Comparison of ENCODE assay signal across 1 cellular context in the genomic region with DNA sequence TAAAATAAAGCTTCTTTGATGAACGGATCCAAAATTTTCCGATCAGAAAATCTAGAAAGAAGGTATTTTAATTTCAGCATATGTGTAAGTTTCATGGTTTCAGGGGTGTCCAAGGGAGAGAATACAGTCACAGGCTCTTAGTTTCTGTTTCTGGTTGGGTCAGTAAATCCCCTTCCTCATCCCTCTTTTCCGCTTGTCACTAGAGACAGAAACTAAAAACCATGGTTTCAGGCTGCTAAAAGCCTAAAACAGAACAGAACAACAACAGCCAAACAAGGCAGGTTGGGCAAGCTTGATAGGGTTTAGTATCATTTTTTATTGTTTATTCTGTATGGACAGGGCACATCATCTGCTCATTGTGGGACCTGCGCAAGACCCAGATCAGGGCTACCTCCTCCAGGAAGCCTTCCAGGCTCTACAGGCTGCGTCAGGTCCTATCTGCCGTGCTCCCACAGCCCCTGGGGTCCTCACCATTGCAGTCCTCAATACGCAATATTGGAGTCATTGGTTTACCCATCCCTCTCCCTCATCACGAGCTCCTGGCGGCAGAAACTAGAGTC.
TF ChIP-seq lines count a peak whose summit lies in the region.

No MANE protein-coding gene starts in this region.

TF ChIP-seq in GM12878, 131 proteins besides CTCF, POLR2A, EP300 and RAD21:
- TF ChIP-seq, protein P1, sequence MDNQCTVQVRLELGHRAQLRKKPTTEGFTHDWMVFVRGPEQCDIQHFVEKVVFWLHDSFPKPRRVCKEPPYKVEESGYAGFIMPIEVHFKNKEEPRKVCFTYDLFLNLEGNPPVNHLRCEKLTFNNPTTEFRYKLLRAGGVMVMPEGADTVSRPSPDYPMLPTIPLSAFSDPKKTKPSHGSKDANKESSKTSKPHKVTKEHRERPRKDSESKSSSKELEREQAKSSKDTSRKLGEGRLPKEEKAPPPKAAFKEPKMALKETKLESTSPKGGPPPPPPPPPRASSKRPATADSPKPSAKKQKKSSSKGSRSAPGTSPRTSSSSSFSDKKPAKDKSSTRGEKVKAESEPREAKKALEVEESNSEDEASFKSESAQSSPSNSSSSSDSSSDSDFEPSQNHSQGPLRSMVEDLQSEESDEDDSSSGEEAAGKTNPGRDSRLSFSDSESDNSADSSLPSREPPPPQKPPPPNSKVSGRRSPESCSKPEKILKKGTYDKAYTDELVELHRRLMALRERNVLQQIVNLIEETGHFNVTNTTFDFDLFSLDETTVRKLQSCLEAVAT (IDR thresholded peaks at IDR 0.05) = no peak
- TF ChIP-seq SMARCA5 (IDR thresholded peaks at IDR 0.05) (peak; percentile 90), EZH2 (IDR thresholded peaks at IDR 0.05; ENCODE audit: borderline replicate concordance, control insufficient read depth, low read depth, low read length) (no peak), CHD1 (IDR thresholded peaks at IDR 0.05; ENCODE audit: low read depth, low read length) (no peak), TCF12 (IDR thresholded peaks at IDR 0.05; ENCODE audit: low read depth, low read length) (no peak), KDM1A (IDR thresholded peaks at IDR 0.05; ENCODE audit: borderline replicate concordance) (no peak), NFYA (IDR thresholded peaks at IDR 0.05; ENCODE audit: borderline replicate concordance, low read depth, low read length) (no peak), DPF2 (IDR thresholded peaks at IDR 0.05) (peak; percentile 12; the same call in 1 of the 2 replicates), FOS (IDR thresholded peaks at IDR 0.05; ENCODE audit: borderline replicate concordance, extremely low read depth, insufficient read length) (no peak), HCFC1 (IDR thresholded peaks at IDR 0.05; ENCODE audit: low read length) (no peak), HDAC2 (IDR thresholded peaks at IDR 0.05) (no peak), TBL1XR1 (IDR thresholded peaks at IDR 0.05; ENCODE audit: low read depth, low read length) (no peak), ZNF622 (IDR thresholded peaks at IDR 0.05) (no peak), RUNX3 (IDR thresholded peaks at IDR 0.05; ENCODE audit: low read length) (peak; percentile 35; the same call in 1 of the 2 replicates), POU2F2 (IDR thresholded peaks at IDR 0.05; ENCODE audit: borderline replicate concordance, low read depth, low read length) (no peak), IKZF2 (IDR thresholded peaks at IDR 0.05) (peak; percentile 31 to 52; a peak in 3 of 4 replicates), KLF5 (IDR thresholded peaks at IDR 0.05; ENCODE audit: partially characterized antibody) (no peak), MTA2 (IDR thresholded peaks at IDR 0.05; ENCODE audit: low read depth) (0 out of 2 replicates have a peak, but pooled peaks have one; percentile 15), ZBED1 (IDR thresholded peaks at IDR 0.05; ENCODE audit: borderline replicate concordance) (no peak), EED (IDR thresholded peaks at IDR 0.05; ENCODE audit: low read depth) (peak; percentile 68; the same call in 1 of the 2 replicates), ZNF217 (IDR thresholded peaks at IDR 0.05) (peak; percentile 74), BACH1 (IDR thresholded peaks at IDR 0.05; ENCODE audit: borderline replicate concordance) (no peak)
- TF ChIP-seq, protein P2, sequence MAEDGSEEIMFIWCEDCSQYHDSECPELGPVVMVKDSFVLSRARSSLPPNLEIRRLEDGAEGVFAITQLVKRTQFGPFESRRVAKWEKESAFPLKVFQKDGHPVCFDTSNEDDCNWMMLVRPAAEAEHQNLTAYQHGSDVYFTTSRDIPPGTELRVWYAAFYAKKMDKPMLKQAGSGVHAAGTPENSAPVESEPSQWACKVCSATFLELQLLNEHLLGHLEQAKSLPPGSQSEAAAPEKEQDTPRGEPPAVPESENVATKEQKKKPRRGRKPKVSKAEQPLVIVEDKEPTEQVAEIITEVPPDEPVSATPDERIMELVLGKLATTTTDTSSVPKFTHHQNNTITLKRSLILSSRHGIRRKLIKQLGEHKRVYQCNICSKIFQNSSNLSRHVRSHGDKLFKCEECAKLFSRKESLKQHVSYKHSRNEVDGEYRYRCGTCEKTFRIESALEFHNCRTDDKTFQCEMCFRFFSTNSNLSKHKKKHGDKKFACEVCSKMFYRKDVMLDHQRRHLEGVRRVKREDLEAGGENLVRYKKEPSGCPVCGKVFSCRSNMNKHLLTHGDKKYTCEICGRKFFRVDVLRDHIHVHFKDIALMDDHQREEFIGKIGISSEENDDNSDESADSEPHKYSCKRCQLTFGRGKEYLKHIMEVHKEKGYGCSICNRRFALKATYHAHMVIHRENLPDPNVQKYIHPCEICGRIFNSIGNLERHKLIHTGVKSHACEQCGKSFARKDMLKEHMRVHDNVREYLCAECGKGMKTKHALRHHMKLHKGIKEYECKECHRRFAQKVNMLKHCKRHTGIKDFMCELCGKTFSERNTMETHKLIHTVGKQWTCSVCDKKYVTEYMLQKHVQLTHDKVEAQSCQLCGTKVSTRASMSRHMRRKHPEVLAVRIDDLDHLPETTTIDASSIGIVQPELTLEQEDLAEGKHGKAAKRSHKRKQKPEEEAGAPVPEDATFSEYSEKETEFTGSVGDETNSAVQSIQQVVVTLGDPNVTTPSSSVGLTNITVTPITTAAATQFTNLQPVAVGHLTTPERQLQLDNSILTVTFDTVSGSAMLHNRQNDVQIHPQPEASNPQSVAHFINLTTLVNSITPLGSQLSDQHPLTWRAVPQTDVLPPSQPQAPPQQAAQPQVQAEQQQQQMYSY (CRISPR knock-in tag; IDR thresholded peaks at IDR 0.05) = no peak
- TF ChIP-seq, protein P3, sequence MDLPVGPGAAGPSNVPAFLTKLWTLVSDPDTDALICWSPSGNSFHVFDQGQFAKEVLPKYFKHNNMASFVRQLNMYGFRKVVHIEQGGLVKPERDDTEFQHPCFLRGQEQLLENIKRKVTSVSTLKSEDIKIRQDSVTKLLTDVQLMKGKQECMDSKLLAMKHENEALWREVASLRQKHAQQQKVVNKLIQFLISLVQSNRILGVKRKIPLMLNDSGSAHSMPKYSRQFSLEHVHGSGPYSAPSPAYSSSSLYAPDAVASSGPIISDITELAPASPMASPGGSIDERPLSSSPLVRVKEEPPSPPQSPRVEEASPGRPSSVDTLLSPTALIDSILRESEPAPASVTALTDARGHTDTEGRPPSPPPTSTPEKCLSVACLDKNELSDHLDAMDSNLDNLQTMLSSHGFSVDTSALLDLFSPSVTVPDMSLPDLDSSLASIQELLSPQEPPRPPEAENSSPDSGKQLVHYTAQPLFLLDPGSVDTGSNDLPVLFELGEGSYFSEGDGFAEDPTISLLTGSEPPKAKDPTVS (IDR thresholded peaks at IDR 0.05; ENCODE audit: low read depth, low read length) = no peak
- TF ChIP-seq, protein P4, sequence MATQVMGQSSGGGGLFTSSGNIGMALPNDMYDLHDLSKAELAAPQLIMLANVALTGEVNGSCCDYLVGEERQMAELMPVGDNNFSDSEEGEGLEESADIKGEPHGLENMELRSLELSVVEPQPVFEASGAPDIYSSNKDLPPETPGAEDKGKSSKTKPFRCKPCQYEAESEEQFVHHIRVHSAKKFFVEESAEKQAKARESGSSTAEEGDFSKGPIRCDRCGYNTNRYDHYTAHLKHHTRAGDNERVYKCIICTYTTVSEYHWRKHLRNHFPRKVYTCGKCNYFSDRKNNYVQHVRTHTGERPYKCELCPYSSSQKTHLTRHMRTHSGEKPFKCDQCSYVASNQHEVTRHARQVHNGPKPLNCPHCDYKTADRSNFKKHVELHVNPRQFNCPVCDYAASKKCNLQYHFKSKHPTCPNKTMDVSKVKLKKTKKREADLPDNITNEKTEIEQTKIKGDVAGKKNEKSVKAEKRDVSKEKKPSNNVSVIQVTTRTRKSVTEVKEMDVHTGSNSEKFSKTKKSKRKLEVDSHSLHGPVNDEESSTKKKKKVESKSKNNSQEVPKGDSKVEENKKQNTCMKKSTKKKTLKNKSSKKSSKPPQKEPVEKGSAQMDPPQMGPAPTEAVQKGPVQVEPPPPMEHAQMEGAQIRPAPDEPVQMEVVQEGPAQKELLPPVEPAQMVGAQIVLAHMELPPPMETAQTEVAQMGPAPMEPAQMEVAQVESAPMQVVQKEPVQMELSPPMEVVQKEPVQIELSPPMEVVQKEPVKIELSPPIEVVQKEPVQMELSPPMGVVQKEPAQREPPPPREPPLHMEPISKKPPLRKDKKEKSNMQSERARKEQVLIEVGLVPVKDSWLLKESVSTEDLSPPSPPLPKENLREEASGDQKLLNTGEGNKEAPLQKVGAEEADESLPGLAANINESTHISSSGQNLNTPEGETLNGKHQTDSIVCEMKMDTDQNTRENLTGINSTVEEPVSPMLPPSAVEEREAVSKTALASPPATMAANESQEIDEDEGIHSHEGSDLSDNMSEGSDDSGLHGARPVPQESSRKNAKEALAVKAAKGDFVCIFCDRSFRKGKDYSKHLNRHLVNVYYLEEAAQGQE (IDR thresholded peaks at IDR 0.05; ENCODE audit: low read depth, low read length) = no peak
- TF ChIP-seq, protein P5, sequence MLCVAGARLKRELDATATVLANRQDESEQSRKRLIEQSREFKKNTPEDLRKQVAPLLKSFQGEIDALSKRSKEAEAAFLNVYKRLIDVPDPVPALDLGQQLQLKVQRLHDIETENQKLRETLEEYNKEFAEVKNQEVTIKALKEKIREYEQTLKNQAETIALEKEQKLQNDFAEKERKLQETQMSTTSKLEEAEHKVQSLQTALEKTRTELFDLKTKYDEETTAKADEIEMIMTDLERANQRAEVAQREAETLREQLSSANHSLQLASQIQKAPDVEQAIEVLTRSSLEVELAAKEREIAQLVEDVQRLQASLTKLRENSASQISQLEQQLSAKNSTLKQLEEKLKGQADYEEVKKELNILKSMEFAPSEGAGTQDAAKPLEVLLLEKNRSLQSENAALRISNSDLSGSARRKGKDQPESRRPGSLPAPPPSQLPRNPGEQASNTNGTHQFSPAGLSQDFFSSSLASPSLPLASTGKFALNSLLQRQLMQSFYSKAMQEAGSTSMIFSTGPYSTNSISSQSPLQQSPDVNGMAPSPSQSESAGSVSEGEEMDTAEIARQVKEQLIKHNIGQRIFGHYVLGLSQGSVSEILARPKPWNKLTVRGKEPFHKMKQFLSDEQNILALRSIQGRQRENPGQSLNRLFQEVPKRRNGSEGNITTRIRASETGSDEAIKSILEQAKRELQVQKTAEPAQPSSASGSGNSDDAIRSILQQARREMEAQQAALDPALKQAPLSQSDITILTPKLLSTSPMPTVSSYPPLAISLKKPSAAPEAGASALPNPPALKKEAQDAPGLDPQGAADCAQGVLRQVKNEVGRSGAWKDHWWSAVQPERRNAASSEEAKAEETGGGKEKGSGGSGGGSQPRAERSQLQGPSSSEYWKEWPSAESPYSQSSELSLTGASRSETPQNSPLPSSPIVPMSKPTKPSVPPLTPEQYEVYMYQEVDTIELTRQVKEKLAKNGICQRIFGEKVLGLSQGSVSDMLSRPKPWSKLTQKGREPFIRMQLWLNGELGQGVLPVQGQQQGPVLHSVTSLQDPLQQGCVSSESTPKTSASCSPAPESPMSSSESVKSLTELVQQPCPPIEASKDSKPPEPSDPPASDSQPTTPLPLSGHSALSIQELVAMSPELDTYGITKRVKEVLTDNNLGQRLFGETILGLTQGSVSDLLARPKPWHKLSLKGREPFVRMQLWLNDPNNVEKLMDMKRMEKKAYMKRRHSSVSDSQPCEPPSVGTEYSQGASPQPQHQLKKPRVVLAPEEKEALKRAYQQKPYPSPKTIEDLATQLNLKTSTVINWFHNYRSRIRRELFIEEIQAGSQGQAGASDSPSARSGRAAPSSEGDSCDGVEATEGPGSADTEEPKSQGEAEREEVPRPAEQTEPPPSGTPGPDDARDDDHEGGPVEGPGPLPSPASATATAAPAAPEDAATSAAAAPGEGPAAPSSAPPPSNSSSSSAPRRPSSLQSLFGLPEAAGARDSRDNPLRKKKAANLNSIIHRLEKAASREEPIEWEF (IDR thresholded peaks at IDR 0.05; ENCODE audit: insufficient replicate concordance, low read depth, low read length) = no peak
- TF ChIP-seq, protein P6, sequence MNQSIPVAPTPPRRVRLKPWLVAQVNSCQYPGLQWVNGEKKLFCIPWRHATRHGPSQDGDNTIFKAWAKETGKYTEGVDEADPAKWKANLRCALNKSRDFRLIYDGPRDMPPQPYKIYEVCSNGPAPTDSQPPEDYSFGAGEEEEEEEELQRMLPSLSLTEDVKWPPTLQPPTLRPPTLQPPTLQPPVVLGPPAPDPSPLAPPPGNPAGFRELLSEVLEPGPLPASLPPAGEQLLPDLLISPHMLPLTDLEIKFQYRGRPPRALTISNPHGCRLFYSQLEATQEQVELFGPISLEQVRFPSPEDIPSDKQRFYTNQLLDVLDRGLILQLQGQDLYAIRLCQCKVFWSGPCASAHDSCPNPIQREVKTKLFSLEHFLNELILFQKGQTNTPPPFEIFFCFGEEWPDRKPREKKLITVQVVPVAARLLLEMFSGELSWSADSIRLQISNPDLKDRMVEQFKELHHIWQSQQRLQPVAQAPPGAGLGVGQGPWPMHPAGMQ (IDR thresholded peaks at IDR 0.05; ENCODE audit: borderline replicate concordance) = no peak
